1 cellular context compared by ENCODE assay signal in genomic region chr5:95759005-95759404, GRCh38.
TF ChIP-seq lines count a peak whose summit lies in the region.

No MANE protein-coding gene starts in this region.

TF ChIP-seq in HepG2, 621 proteins besides CTCF, POLR2A, EP300 and RAD21 (continued from another document and continues in another):
- TF ChIP-seq SKIL (CRISPR knock-in tag; IDR thresholded peaks at IDR 0.05; ENCODE audit: borderline replicate concordance) (peak; percentile 93), MYNN (CRISPR knock-in tag; IDR thresholded peaks at IDR 0.05; ENCODE audit: low read depth) (no peak), MEIS2 (CRISPR knock-in tag; IDR thresholded peaks at IDR 0.05) (0 out of 2 replicates have a peak, but pooled peaks have one; percentile 36), ESRRA (CRISPR knock-in tag; IDR thresholded peaks at IDR 0.05; ENCODE audit: low read depth) (no peak), TEAD3 (CRISPR knock-in tag; optimal IDR thresholded peaks at IDR 0.05; ENCODE audit: borderline replicate concordance) (no peak), ZNF275 (CRISPR knock-in tag; IDR thresholded peaks at IDR 0.05; ENCODE audit: borderline replicate concordance) (peak; percentile 54; the same call in 1 of the 2 replicates), SAP130 (CRISPR knock-in tag; IDR thresholded peaks at IDR 0.05; ENCODE audit: low read depth) (peak; percentile 12; the same call in 1 of the 2 replicates), SOX13 (IDR thresholded peaks at IDR 0.05) (no peak), SOX13 (CRISPR knock-in tag; conservative IDR thresholded peaks at IDR 0.05 in 1 of 2, IDR thresholded peaks at IDR 0.05 in 1 of 2) (peak in 1 of 2 experiments; percentile 49; a peak in 2 of 4 replicates), RXRA (CRISPR knock-in tag; IDR thresholded peaks at IDR 0.05) (peak; percentile 95), ATF3 (CRISPR knock-in tag; IDR thresholded peaks at IDR 0.05) (0 out of 2 replicates have a peak, but pooled peaks have one; percentile 39), ERF (CRISPR knock-in tag; IDR thresholded peaks at IDR 0.05) (peak; percentile 37; the same call in 1 of the 2 replicates), ZNF430 (CRISPR knock-in tag; IDR thresholded peaks at IDR 0.05) (0 out of 2 replicates have a peak, but pooled peaks have one; percentile 52), HOXA3 (CRISPR knock-in tag; IDR thresholded peaks at IDR 0.05) (peak; percentile 81), NBN (conservative IDR thresholded peaks at IDR 0.05) (no peak), STAT5B (CRISPR knock-in tag; IDR thresholded peaks at IDR 0.05) (no peak), MTF1 (CRISPR knock-in tag; IDR thresholded peaks at IDR 0.05) (0 out of 2 replicates have a peak, but pooled peaks have one; percentile 50), ZNF331 (CRISPR knock-in tag; IDR thresholded peaks at IDR 0.05) (0 out of 2 replicates have a peak, but pooled peaks have one; percentile 21), MEF2D (CRISPR knock-in tag; IDR thresholded peaks at IDR 0.05) (0 out of 2 replicates have a peak, but pooled peaks have one; percentile 26), ZNF878 (CRISPR knock-in tag; IDR thresholded peaks at IDR 0.05) (no peak), DDIT3 (CRISPR knock-in tag; IDR thresholded peaks at IDR 0.05) (no peak), ZFX (CRISPR knock-in tag; IDR thresholded peaks at IDR 0.05; ENCODE audit: low read depth) (peak; percentile 24; the same call in 1 of the 2 replicates), FOXA3 (CRISPR knock-in tag; IDR thresholded peaks at IDR 0.05) (peak; percentile 24; the same call in 1 of the 2 replicates), POGZ (CRISPR knock-in tag; IDR thresholded peaks at IDR 0.05) (peak; percentile 40; the same call in 1 of the 2 replicates), DRAP1 (CRISPR knock-in tag; IDR thresholded peaks at IDR 0.05) (no peak), HOXA9 (CRISPR knock-in tag; IDR thresholded peaks at IDR 0.05; ENCODE audit: borderline replicate concordance) (0 out of 2 replicates have a peak, but pooled peaks have one; percentile 3), FOXO1 (CRISPR knock-in tag; IDR thresholded peaks at IDR 0.05) (0 out of 2 replicates have a peak, but pooled peaks have one; percentile 36), ONECUT2 (CRISPR knock-in tag; IDR thresholded peaks at IDR 0.05) (no peak), ZNF605 (CRISPR knock-in tag; IDR thresholded peaks at IDR 0.05) (0 out of 2 replicates have a peak, but pooled peaks have one; percentile 36), PRDM15 (CRISPR knock-in tag; IDR thresholded peaks at IDR 0.05) (peak; percentile 85), ZNF354B (CRISPR knock-in tag; IDR thresholded peaks at IDR 0.05) (no peak), HOXD1 (CRISPR knock-in tag; IDR thresholded peaks at IDR 0.05) (peak; percentile 51; the same call in 1 of the 2 replicates), ZFY (CRISPR knock-in tag; IDR thresholded peaks at IDR 0.05) (0 out of 2 replicates have a peak, but pooled peaks have one; percentile 17), RARA (CRISPR knock-in tag; IDR thresholded peaks at IDR 0.05) (peak; percentile 99), KDM2A (CRISPR knock-in tag; IDR thresholded peaks at IDR 0.05; ENCODE audit: borderline replicate concordance, low read depth) (peak; percentile 52; the same call in 1 of the 2 replicates), TFAP4 (IDR thresholded peaks at IDR 0.05; ENCODE audit: borderline replicate concordance, low read depth) (peak; percentile 14; the same call in 1 of the 2 replicates), ZMYM4 (CRISPR knock-in tag; IDR thresholded peaks at IDR 0.05) (peak; percentile 54; the same call in 1 of the 2 replicates), SKI (IDR thresholded peaks at IDR 0.05; ENCODE audit: partially characterized antibody) (peak; percentile 96), MXD1 (CRISPR knock-in tag; IDR thresholded peaks at IDR 0.05) (no peak), JUNB (CRISPR knock-in tag; IDR thresholded peaks at IDR 0.05; ENCODE audit: borderline replicate concordance) (no peak), NR2F6 (IDR thresholded peaks at IDR 0.05) (no peak), NR2F6 (CRISPR knock-in tag; IDR thresholded peaks at IDR 0.05) (peak; percentile 63)
- TF ChIP-seq, protein P1, sequence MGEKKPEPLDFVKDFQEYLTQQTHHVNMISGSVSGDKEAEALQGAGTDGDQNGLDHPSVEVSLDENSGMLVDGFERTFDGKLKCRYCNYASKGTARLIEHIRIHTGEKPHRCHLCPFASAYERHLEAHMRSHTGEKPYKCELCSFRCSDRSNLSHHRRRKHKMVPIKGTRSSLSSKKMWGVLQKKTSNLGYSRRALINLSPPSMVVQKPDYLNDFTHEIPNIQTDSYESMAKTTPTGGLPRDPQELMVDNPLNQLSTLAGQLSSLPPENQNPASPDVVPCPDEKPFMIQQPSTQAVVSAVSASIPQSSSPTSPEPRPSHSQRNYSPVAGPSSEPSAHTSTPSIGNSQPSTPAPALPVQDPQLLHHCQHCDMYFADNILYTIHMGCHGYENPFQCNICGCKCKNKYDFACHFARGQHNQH (CRISPR knock-in tag; IDR thresholded peaks at IDR 0.05): peak; percentile 19; the same call in 1 of the 2 replicates
- TF ChIP-seq, protein P2, sequence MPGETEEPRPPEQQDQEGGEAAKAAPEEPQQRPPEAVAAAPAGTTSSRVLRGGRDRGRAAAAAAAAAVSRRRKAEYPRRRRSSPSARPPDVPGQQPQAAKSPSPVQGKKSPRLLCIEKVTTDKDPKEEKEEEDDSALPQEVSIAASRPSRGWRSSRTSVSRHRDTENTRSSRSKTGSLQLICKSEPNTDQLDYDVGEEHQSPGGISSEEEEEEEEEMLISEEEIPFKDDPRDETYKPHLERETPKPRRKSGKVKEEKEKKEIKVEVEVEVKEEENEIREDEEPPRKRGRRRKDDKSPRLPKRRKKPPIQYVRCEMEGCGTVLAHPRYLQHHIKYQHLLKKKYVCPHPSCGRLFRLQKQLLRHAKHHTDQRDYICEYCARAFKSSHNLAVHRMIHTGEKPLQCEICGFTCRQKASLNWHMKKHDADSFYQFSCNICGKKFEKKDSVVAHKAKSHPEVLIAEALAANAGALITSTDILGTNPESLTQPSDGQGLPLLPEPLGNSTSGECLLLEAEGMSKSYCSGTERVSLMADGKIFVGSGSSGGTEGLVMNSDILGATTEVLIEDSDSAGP (CRISPR knock-in tag; IDR thresholded peaks at IDR 0.05; ENCODE audit: borderline replicate concordance): peak; percentile 70
- TF ChIP-seq, protein P3, sequence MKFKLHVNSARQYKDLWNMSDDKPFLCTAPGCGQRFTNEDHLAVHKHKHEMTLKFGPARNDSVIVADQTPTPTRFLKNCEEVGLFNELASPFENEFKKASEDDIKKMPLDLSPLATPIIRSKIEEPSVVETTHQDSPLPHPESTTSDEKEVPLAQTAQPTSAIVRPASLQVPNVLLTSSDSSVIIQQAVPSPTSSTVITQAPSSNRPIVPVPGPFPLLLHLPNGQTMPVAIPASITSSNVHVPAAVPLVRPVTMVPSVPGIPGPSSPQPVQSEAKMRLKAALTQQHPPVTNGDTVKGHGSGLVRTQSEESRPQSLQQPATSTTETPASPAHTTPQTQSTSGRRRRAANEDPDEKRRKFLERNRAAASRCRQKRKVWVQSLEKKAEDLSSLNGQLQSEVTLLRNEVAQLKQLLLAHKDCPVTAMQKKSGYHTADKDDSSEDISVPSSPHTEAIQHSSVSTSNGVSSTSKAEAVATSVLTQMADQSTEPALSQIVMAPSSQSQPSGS (CRISPR knock-in tag; IDR thresholded peaks at IDR 0.05): peak; percentile 18; the same call in 1 of the 2 replicates
- TF ChIP-seq, protein P4, sequence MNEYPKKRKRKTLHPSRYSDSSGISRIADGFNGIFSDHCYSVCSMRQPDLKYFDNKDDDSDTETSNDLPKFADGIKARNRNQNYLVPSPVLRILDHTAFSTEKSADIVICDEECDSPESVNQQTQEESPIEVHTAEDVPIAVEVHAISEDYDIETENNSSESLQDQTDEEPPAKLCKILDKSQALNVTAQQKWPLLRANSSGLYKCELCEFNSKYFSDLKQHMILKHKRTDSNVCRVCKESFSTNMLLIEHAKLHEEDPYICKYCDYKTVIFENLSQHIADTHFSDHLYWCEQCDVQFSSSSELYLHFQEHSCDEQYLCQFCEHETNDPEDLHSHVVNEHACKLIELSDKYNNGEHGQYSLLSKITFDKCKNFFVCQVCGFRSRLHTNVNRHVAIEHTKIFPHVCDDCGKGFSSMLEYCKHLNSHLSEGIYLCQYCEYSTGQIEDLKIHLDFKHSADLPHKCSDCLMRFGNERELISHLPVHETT (CRISPR knock-in tag; conservative IDR thresholded peaks at IDR 0.05): 0 out of 2 replicates have a peak, but pooled peaks have one; percentile 25
